1 cellular context compared by ENCODE assay signal in the genomic region with DNA sequence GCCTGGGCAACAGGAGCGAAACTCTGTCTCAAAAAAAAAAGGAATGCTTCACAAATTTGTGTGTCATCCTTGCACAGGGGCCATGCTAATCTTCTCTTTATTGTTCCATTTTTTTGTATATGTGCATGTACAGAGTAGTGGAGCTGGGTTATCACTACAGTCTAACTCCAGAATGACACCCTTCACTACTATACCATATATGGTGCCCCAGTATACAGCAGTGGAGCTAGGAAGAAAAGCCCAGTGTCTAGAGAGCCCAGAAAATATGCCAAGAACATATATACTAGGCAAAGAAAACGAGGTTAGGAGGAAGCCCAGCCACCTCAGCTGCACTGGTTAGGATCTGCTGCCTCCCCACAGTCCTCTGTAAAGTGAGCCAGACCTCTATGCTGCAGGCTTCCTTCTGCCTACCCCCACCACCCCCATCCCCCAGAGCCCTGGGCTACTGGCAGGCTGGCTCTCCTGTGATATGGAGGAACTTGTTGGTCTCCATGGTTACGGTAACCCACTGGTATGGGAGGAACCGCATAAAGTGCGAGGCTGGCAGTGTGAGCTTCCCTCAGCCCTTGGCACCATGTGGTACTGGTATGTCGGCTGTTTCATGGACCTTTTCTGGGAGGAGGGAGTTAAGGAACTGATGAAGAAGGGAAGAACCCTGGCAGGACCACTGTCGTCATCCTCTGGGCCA.
TF ChIP-seq lines count a peak whose summit lies in the region.

No MANE protein-coding gene starts in this region.

TF ChIP-seq in H1, 55 proteins besides CTCF, POLR2A, EP300 and RAD21 (continued from another document):
- TF ChIP-seq, protein P1, sequence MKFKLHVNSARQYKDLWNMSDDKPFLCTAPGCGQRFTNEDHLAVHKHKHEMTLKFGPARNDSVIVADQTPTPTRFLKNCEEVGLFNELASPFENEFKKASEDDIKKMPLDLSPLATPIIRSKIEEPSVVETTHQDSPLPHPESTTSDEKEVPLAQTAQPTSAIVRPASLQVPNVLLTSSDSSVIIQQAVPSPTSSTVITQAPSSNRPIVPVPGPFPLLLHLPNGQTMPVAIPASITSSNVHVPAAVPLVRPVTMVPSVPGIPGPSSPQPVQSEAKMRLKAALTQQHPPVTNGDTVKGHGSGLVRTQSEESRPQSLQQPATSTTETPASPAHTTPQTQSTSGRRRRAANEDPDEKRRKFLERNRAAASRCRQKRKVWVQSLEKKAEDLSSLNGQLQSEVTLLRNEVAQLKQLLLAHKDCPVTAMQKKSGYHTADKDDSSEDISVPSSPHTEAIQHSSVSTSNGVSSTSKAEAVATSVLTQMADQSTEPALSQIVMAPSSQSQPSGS (IDR thresholded peaks at IDR 0.05; ENCODE audit: low read length), result no peak
- TF ChIP-seq BRCA1 (IDR thresholded peaks at IDR 0.05; ENCODE audit: low read depth, low read length) (no peak), SIX5 (IDR thresholded peaks at IDR 0.05; ENCODE audit: low read depth, low read length) (no peak), SIRT6 (IDR thresholded peaks at IDR 0.05; ENCODE audit: low read length) (no peak), RNF2 (IDR thresholded peaks at IDR 0.05; ENCODE audit: borderline replicate concordance, low read depth, low read length, missing control alignments, poor library complexity, severe bottlenecking) (no peak), CEBPB (IDR thresholded peaks at IDR 0.05; ENCODE audit: low read depth, low read length) (no peak), KDM4A (IDR thresholded peaks at IDR 0.05; ENCODE audit: low read depth, low read length, severe bottlenecking) (no peak), HDAC2 (IDR thresholded peaks at IDR 0.05; ENCODE audit: borderline replicate concordance in 1 of 2, low read depth in 2 of 2, low read length in 2 of 2) (no peak), KDM5A (IDR thresholded peaks at IDR 0.05; ENCODE audit: low read length) (no peak), TAF7 (optimal IDR thresholded peaks at IDR 0.05; ENCODE audit: borderline replicate concordance, low read depth, low read length) (no peak), GTF2F1 (IDR thresholded peaks at IDR 0.05; ENCODE audit: borderline replicate concordance, low read depth, low read length) (no peak), CREB1 (IDR thresholded peaks at IDR 0.05) (no peak), JUN (IDR thresholded peaks at IDR 0.05; ENCODE audit: low read depth, low read length) (no peak), NANOG (IDR thresholded peaks at IDR 0.05; ENCODE audit: insufficient read depth, low read depth, low read length, poor library complexity, severe bottlenecking) (no peak), YY1 (IDR thresholded peaks at IDR 0.05; ENCODE audit: low read depth, low read length) (peak; percentile 56; the same call in 1 of the 2 replicates), CHD2 (IDR thresholded peaks at IDR 0.05; ENCODE audit: low read length) (no peak), CBX8 (IDR thresholded peaks at IDR 0.05; ENCODE audit: borderline replicate concordance, low read depth, low read length) (no peak), PHF8 (conservative IDR thresholded peaks at IDR 0.05; ENCODE audit: low read depth, low read length) (no peak), ZNF274 (IDR thresholded peaks at IDR 0.05; ENCODE audit: borderline replicate concordance, extremely low read depth, low read length) (no peak), POU5F1 (IDR thresholded peaks at IDR 0.05; ENCODE audit: low read depth, low read length) (no peak), SUZ12 (IDR thresholded peaks at IDR 0.05; ENCODE audit: low read length) (no peak), RBBP5 (IDR thresholded peaks at IDR 0.05; ENCODE audit: borderline replicate concordance, low read depth, low read length) (no peak), HDAC6 (IDR thresholded peaks at IDR 0.05; ENCODE audit: low read depth, low read length) (no peak), ASH2L (IDR thresholded peaks at IDR 0.05; ENCODE audit: low read length) (peak; percentile 66), CHD1 (IDR thresholded peaks at IDR 0.05; ENCODE audit: low read depth, low read length) (no peak), BACH1 (IDR thresholded peaks at IDR 0.05; ENCODE audit: low read length) (no peak), SRF (IDR thresholded peaks at IDR 0.05; ENCODE audit: low read depth, low read length) (no peak), TAF1 (IDR thresholded peaks at IDR 0.05; ENCODE audit: low read depth, low read length) (0 out of 2 replicates have a peak, but pooled peaks have one; percentile 35), EGR1 (IDR thresholded peaks at IDR 0.05; ENCODE audit: borderline replicate concordance, low read depth, low read length) (no peak), SP2 (IDR thresholded peaks at IDR 0.05; ENCODE audit: low read length) (no peak), TEAD4 (IDR thresholded peaks at IDR 0.05; ENCODE audit: low read depth, low read length) (0 out of 2 replicates have a peak, but pooled peaks have one; percentile 20), EZH2 (IDR thresholded peaks at IDR 0.05; ENCODE audit: low read depth, low read length, severe bottlenecking) (no peak), SIN3A (conservative IDR thresholded peaks at IDR 0.05 in 1 of 2, IDR thresholded peaks at IDR 0.05 in 1 of 2; ENCODE audit: low read depth in 1 of 2, low read length in 2 of 2) (peak in 1 of 2 experiments; percentile 68; a peak in 1 of 4 replicates), TBP (IDR thresholded peaks at IDR 0.05; ENCODE audit: low read depth, low read length) (no peak), SP4 (IDR thresholded peaks at IDR 0.05; ENCODE audit: low read length) (no peak), SAP30 (IDR thresholded peaks at IDR 0.05; ENCODE audit: insufficient read depth, insufficient replicate concordance, low read length) (no peak)
- TF ChIP-seq, protein P2, sequence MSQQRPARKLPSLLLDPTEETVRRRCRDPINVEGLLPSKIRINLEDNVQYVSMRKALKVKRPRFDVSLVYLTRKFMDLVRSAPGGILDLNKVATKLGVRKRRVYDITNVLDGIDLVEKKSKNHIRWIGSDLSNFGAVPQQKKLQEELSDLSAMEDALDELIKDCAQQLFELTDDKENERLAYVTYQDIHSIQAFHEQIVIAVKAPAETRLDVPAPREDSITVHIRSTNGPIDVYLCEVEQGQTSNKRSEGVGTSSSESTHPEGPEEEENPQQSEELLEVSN (IDR thresholded peaks at IDR 0.05), result no peak
- TF ChIP-seq, protein P3, sequence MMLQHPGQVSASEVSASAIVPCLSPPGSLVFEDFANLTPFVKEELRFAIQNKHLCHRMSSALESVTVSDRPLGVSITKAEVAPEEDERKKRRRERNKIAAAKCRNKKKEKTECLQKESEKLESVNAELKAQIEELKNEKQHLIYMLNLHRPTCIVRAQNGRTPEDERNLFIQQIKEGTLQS (IDR thresholded peaks at IDR 0.05; ENCODE audit: insufficient read depth, low read depth, low read length), result no peak
- TF ChIP-seq, protein P4, sequence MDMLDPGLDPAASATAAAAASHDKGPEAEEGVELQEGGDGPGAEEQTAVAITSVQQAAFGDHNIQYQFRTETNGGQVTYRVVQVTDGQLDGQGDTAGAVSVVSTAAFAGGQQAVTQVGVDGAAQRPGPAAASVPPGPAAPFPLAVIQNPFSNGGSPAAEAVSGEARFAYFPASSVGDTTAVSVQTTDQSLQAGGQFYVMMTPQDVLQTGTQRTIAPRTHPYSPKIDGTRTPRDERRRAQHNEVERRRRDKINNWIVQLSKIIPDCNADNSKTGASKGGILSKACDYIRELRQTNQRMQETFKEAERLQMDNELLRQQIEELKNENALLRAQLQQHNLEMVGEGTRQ (IDR thresholded peaks at IDR 0.05; ENCODE audit: low read length), result no peak
